ENCODE assay signal across 18 cellular contexts in the genomic region with DNA sequence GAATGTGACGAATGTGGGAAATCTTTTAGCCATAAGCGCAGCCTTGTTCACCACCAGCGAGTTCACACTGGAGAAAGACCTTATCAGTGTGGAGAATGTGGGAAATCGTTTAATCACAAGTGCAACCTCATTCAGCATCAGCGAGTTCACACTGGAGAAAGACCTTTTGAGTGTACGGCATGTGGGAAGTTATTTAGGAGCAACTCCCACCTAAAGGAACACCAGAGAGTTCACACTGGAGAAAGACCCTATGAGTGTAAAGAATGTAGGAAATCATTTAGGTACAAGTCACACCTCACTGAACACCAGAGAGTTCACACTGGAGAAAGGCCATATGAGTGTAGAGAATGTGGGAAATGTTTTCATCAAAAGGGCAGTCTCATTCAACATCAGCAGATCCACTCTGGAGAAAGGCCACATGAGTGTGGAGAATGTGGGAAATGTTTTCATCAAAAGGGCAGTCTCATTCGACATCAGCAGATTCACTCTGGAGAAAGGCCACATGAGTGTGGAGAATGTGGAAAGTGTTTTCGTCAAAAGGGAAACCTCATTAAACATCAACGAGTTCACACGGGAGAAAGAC.
"Had no signal": no experiment of that assay in that cellular context is flagged by ENCODE, and none has a peak within 500 bp of the region (broad histone marks: within the 10 kb centered on the region; RNA-seq: fewer than 3 reads in every experiment).

No MANE protein-coding gene starts in this region.

- H3K4me1 ChIP-seq: colonic mucosa, neural progenitor cell had no signal

- H3K4me1 Mint-ChIP-seq: neural progenitor cell had no signal

- H3K4me3 ChIP-seq: colonic mucosa, lung, neural progenitor cell, thoracic aorta had no signal

- H3K27me3 Mint-ChIP-seq: activated CD4-positive, alpha-beta memory T cell treated with anti-CD3 and anti-CD28 coated beads, Interleukin-2, amount 10 ng/mL, durations not matched to agents 7 days and 5 days; activated CD4-positive, alpha-beta T cell treated with anti-CD3 and anti-CD28 coated beads, Interleukin-2, amount 10 ng/mL, durations not matched to agents 24 days and 14 days; activated naive CD8-positive, alpha-beta T cell treated with anti-CD3 and anti-CD28 coated beads, Interleukin-2, amount 10 ng/mL, durations not matched to agents 7 days and 5 days; naive thymus-derived CD8-positive, alpha-beta T cell; stimulated activated naive B cell treated with anti-CD40 and anti-IgM and Interleukin-4, amounts not matched to agents 10 μg/mL and 1 μg/mL and 100 μg/mL, for 72 hours; type B pancreatic cell had no signal

- H3K27ac ChIP-seq: colonic mucosa, neural progenitor cell, thoracic aorta had no signal

- ATAC-seq: activated CD4-positive, CD25-positive, alpha-beta regulatory T cell treated with anti-CD3 and anti-CD28 coated beads, Interleukin-2, amount 50 U/mL, for 24 hours; activated T-cell treated with anti-CD3 and anti-CD28 coated beads, Interleukin-2, amount 50 U/mL, for 72 hours; naive thymus-derived CD8-positive, alpha-beta T cell; stimulated activated naive B cell treated with anti-CD40 and anti-IgM and Interleukin-4, amounts not matched to agents 10 μg/mL and 1 μg/mL and 100 μg/mL, for 72 hours had no signal

- H3K4me3 Mint-ChIP-seq: activated CD4-positive, alpha-beta memory T cell treated with anti-CD3 and anti-CD28 coated beads, Interleukin-2, amount 10 ng/mL, durations not matched to agents 7 days and 5 days; activated CD4-positive, alpha-beta T cell treated with anti-CD3 and anti-CD28 coated beads, Interleukin-2, amount 10 ng/mL, durations not matched to agents 24 days and 14 days; activated naive CD4-positive, alpha-beta T cell treated with anti-CD3 and anti-CD28 coated beads for 36 hours; activated naive CD8-positive, alpha-beta T cell treated with anti-CD3 and anti-CD28 coated beads, Interleukin-2, amount 10 ng/mL, durations not matched to agents 7 days and 5 days; activated T-cell treated with anti-CD3 and anti-CD28 coated beads, Interleukin-2, amount 50 U/mL, for 72 hours; neural progenitor cell; stimulated activated naive B cell treated with anti-CD40 and anti-IgM and Interleukin-4, amounts not matched to agents 10 μg/mL and 1 μg/mL and 100 μg/mL, for 72 hours; type B pancreatic cell had no signal

- DNase-seq: activated CD4-positive, alpha-beta memory T cell treated with anti-CD3 and anti-CD28 coated beads, Interleukin-2, amount 10 ng/mL, durations not matched to agents 7 days and 5 days; activated CD4-positive, alpha-beta T cell treated with anti-CD3 and anti-CD28 coated beads, Interleukin-2, amount 10 ng/mL, durations not matched to agents 24 days and 14 days; activated effector memory CD4-positive, alpha-beta T cell treated with Interleukin-2 at 50 U/mL for 16 hours; activated naive CD4-positive, alpha-beta T cell treated with anti-CD3 and anti-CD28 coated beads for 36 hours; activated naive CD8-positive, alpha-beta T cell treated with anti-CD3 and anti-CD28 coated beads, Interleukin-2, amount 10 ng/mL, durations not matched to agents 7 days and 5 days; activated T-cell treated with anti-CD3 and anti-CD28 coated beads, Interleukin-2, amount 50 U/mL, for 72 hours; amygdala; colonic mucosa; kidney; naive thymus-derived CD8-positive, alpha-beta T cell; stimulated activated CD4-positive, alpha-beta T cell treated with anti-CD3 and anti-CD28 coated beads, Interleukin-2, amount 100 ng/mL, for 48 hours; stimulated activated CD8-positive, alpha-beta memory T cell treated with anti-CD3 and anti-CD28 coated beads, Interleukin-4, amount 100 ng/mL, for 48 hours; stimulated activated naive B cell treated with anti-CD40 and anti-IgM and Interleukin-4, amounts not matched to agents 10 μg/mL and 1 μg/mL and 100 μg/mL, for 72 hours had no signal

- H3K9ac ChIP-seq: neural progenitor cell had no signal

- H3K27me3 ChIP-seq: colonic mucosa, neural progenitor cell had no signal

- H3K27ac Mint-ChIP-seq: activated CD4-positive, alpha-beta memory T cell treated with anti-CD3 and anti-CD28 coated beads, Interleukin-2, amount 10 ng/mL, durations not matched to agents 7 days and 5 days; activated CD4-positive, alpha-beta T cell treated with anti-CD3 and anti-CD28 coated beads, Interleukin-2, amount 10 ng/mL, durations not matched to agents 24 days and 14 days; activated naive CD4-positive, alpha-beta T cell treated with anti-CD3 and anti-CD28 coated beads for 36 hours; activated naive CD8-positive, alpha-beta T cell treated with anti-CD3 and anti-CD28 coated beads, Interleukin-2, amount 10 ng/mL, durations not matched to agents 7 days and 5 days; activated T-cell treated with anti-CD3 and anti-CD28 coated beads, Interleukin-2, amount 50 U/mL, for 72 hours; naive thymus-derived CD8-positive, alpha-beta T cell; neural progenitor cell; stimulated activated naive B cell treated with anti-CD40 and anti-IgM and Interleukin-4, amounts not matched to agents 10 μg/mL and 1 μg/mL and 100 μg/mL, for 72 hours; type B pancreatic cell had no signal
